Comparison of ENCODE assay signal across 12 cellular contexts in genomic region chr1:89487972-89488371, GRCh38. TPM values are rescaled to one million over a fixed set of nuclear protein-coding genes. Genes with fewer than 3 reads are reported as not detected.
DNase-seq lines count a peak whose midpoint lies in the region; ATAC-seq and TF ChIP-seq lines count a peak whose summit lies in the region.
"Had no signal": no experiment of that assay in that cellular context is flagged by ENCODE, and none has a peak within 500 bp of the region (broad histone marks: within the 10 kb centered on the region; RNA-seq: fewer than 3 reads in every experiment).

No MANE protein-coding gene starts in this region.

- no peak for DNase-seq in activated naive CD4-positive, alpha-beta T cell treated with anti-CD3 and anti-CD28 coated beads, Interleukin-2, amount 50 U/mL, for 72 hours (ENCODE audit: low spot score in 2 of 2)
- no peak for DNase-seq in activated naive CD4-positive, alpha-beta T cell treated with anti-CD3 and anti-CD28 coated beads, Interleukin-2, amount 50 U/mL, for 16 hours
- peak; percentile 5 for DNase-seq in RPMI8226
- DNase-seq in neural progenitor cell (ENCODE audit: low spot score) = no peak
- no peak for DNase-seq in esophagus squamous epithelium (lab: John Stamatoyannopoulos, UW)
- no peak for DNase-seq in HAP-1 (ENCODE audit: low spot score in 2 of 2)
- DNase-seq: dermis blood vessel endothelial cell, left colon, SJCRH30, thyroid gland had no signal

- peaks cover 3% of the 10 kb centered on the region for H3K27me3 Mint-ChIP-seq in neural progenitor cell (ENCODE audit: insufficient read depth, low read depth)

- no peak for TF ChIP-seq POLR2A in esophagus squamous epithelium (IDR thresholded peaks at IDR 0.05)

- no peak overlapping the region for H3K9ac ChIP-seq in neural progenitor cell

- H3K36me3 Mint-ChIP-seq in activated naive CD4-positive, alpha-beta T cell treated with anti-CD3 and anti-CD28 coated beads, Interleukin-2, amount 50 U/mL, for 72 hours = peaks cover 12 to 21% of the 10 kb centered on the region in 2 donors
- H3K36me3 Mint-ChIP-seq in neural progenitor cell = no peaks in the 10 kb centered on the region

- H3K4me3 ChIP-seq in thymus (ENCODE audit: low read length) = peak overlapping the region; percentile 29
- no peak overlapping the region for H3K4me3 ChIP-seq in neural progenitor cell
- H3K4me3 ChIP-seq in esophagus squamous epithelium = no peak overlapping the region
- H3K4me3 ChIP-seq in HAP-1 = no peak overlapping the region
- H3K4me3 ChIP-seq: SJCRH30, thyroid gland had no signal

- H2AFZ ChIP-seq in neural progenitor cell (replicated peaks) = no peak overlapping the region

- TF ChIP-seq CTCF in neural progenitor cell (IDR thresholded peaks at IDR 0.05) (no peak), esophagus squamous epithelium (IDR thresholded peaks at IDR 0.05) (no peak)

- in situ Hi-C loops in HAP-1 (cut with MboI; ENCODE audit: low sequenced_read_pairs) = loop anchor here (10.0 kb wide), 1 partner anchor 267 kb away; no protein-coding TSS in a partner anchor

- no peaks in the 10 kb centered on the region for H4K20me1 ChIP-seq in neural progenitor cell (ENCODE audit: low read depth)

- H3K36me3 ChIP-seq in thymus (ENCODE audit: control insufficient read depth, insufficient read depth) (no peaks in the 10 kb centered on the region), neural progenitor cell (no peaks in the 10 kb centered on the region), esophagus squamous epithelium (no peaks in the 10 kb centered on the region), HAP-1 (replicated peaks) (no peaks in the 10 kb centered on the region)
- H3K36me3 ChIP-seq: SJCRH30, thyroid gland had no signal

- no peaks in the 10 kb centered on the region for H3K4me1 Mint-ChIP-seq in neural progenitor cell

- peaks cover 7 to 19% of the 10 kb centered on the region in 2 donors for H3K9me3 Mint-ChIP-seq in activated naive CD4-positive, alpha-beta T cell treated with anti-CD3 and anti-CD28 coated beads, Interleukin-2, amount 50 U/mL, for 72 hours
- peaks cover 13% of the 10 kb centered on the region for H3K9me3 Mint-ChIP-seq in neural progenitor cell

- no peaks in the 10 kb centered on the region for H3K9me3 ChIP-seq in thymus (ENCODE audit: control insufficient read depth)
- H3K9me3 ChIP-seq in neural progenitor cell (ENCODE audit: low read depth) = no peaks in the 10 kb centered on the region
- H3K9me3 ChIP-seq in esophagus squamous epithelium = no peaks in the 10 kb centered on the region
- H3K9me3 ChIP-seq in HAP-1 = no peaks in the 10 kb centered on the region
- H3K9me3 ChIP-seq: SJCRH30, thyroid gland had no signal

- no peak overlapping the region for H3K4me3 Mint-ChIP-seq in neural progenitor cell

- H3K79me2 ChIP-seq in neural progenitor cell (ENCODE audit: low read depth) = no peaks in the 10 kb centered on the region

- no peak overlapping the region for H3K4me2 ChIP-seq in neural progenitor cell

- intact Hi-C loops in esophagus squamous epithelium (cut with DNase I) = no loop called here

- H3K27me3 ChIP-seq in thymus (ENCODE audit: control insufficient read depth, insufficient read depth) (no peaks in the 10 kb centered on the region), neural progenitor cell (no peaks in the 10 kb centered on the region), esophagus squamous epithelium (no peaks in the 10 kb centered on the region), HAP-1 (ENCODE audit: low read depth) (no peaks in the 10 kb centered on the region)
- H3K27me3 ChIP-seq: SJCRH30, thyroid gland had no signal

- 30% methylated on average over 2 of the region's 2 CpGs for WGBS in thymus
- WGBS in esophagus squamous epithelium, 2 donors = 77 to 89% methylated on average over 2 of the region's 2 CpGs

- H3K4me1 ChIP-seq in thymus (ENCODE audit: control insufficient read depth, insufficient read depth, low read length) (peaks cover 34% of the 10 kb centered on the region), neural progenitor cell (no peaks in the 10 kb centered on the region), esophagus squamous epithelium (no peaks in the 10 kb centered on the region), HAP-1 (no peaks in the 10 kb centered on the region)
- H3K4me1 ChIP-seq: SJCRH30, thyroid gland had no signal

- H3K27ac ChIP-seq in thymus (ENCODE audit: low read depth) (peak overlapping the region; percentile 52), neural progenitor cell (no peak overlapping the region), esophagus squamous epithelium (no peak overlapping the region)
- H3K27ac ChIP-seq: SJCRH30, thyroid gland had no signal

- H3K27ac Mint-ChIP-seq in activated naive CD4-positive, alpha-beta T cell treated with anti-CD3 and anti-CD28 coated beads, Interleukin-2, amount 50 U/mL, for 72 hours = no peak overlapping the region
- H3K27ac Mint-ChIP-seq in neural progenitor cell = no peak overlapping the region

- no peaks in the 10 kb centered on the region for H3F3A ChIP-seq in neural progenitor cell (ENCODE audit: low read depth)

- ATAC-seq in activated naive CD4-positive, alpha-beta T cell treated with anti-CD3 and anti-CD28 coated beads, Interleukin-2, amount 50 U/mL, for 72 hours = peak; percentile 29 to 82
- peak; percentile 75 for ATAC-seq in HG02938 (IDR thresholded peaks at IDR 0.05; ENCODE audit: unreplicated experiment)
- ATAC-seq: left colon had no signal

RNA-seq across cellular contexts. Expression of gene LRRC8B, which starts 36.7 kb away (rescaled TPM):
- total RNA-seq in activated naive CD4-positive, alpha-beta T cell treated with anti-CD3 and anti-CD28 coated beads, Interleukin-2, amount 50 U/mL, for 72 hours = 10 to 100 TPM; 31.1 to 47.9 TPM
- 3.5 TPM for polyA plus RNA-seq in thymus
- total RNA-seq in neural progenitor cell (ENCODE audit: low replicate concordance) (28.4 and 37.3 TPM in 2 replicates), esophagus squamous epithelium (10 to 100 TPM in 1 of 4 donors, 1 to 10 TPM in 3; 8.7 to 19.5 (median 9.2) TPM)
